In genomic region chr16:21536740-21537139, GRCh38 we compare ENCODE assay signal across 1 cellular context.
TF ChIP-seq lines count a peak whose summit lies in the region.
"Not testable (repeated sequence)": the region's sequence is repeated elsewhere in the genome, so short reads cannot be mapped to it uniquely, and the experiment has no call there.

No MANE protein-coding gene starts in this region.

TF ChIP-seq in K562, 482 proteins besides CTCF, POLR2A, EP300 and RAD21 (continued from another document):
- TF ChIP-seq ZNF592 (IDR thresholded peaks at IDR 0.05): peak; percentile 92
- peak; percentile 32; the same call in 1 of the 2 replicates for TF ChIP-seq THAP12 (CRISPR knock-in tag; IDR thresholded peaks at IDR 0.05)
- TF ChIP-seq HIVEP1 (CRISPR knock-in tag; IDR thresholded peaks at IDR 0.05): peak; percentile 82; the same call in 1 of the 2 replicates
- TF ChIP-seq ZBTB17 (CRISPR knock-in tag; IDR thresholded peaks at IDR 0.05): 0 out of 2 replicates have a peak, but pooled peaks have one; percentile 58
- TF ChIP-seq EHMT2 (IDR thresholded peaks at IDR 0.05): peak; percentile 69; the same call in 1 of the 2 replicates
- peak; percentile 81 for TF ChIP-seq ETV1 (tag; conservative IDR thresholded peaks at IDR 0.05; ENCODE audit: low read depth)
- not testable (repeated sequence) for TF ChIP-seq ATF1 (CRISPR knock-in tag; IDR thresholded peaks at IDR 0.05)
- TF ChIP-seq ATF1 (tag; IDR thresholded peaks at IDR 0.05): peak; percentile 53
- 0 out of 2 replicates have a peak, but pooled peaks have one; percentile 16 for TF ChIP-seq TSHZ1 (CRISPR knock-in tag; IDR thresholded peaks at IDR 0.05)
- TF ChIP-seq KLF16 (IDR thresholded peaks at IDR 0.05): peak; percentile 77
- TF ChIP-seq JUND (IDR thresholded peaks at IDR 0.05; ENCODE audit: borderline replicate concordance, low read depth, low read length): 0 out of 2 replicates have a peak, but pooled peaks have one; percentile 15
- peak; percentile 12; the same call in 1 of the 3 replicates for TF ChIP-seq JUND (tag; IDR thresholded peaks at IDR 0.05; ENCODE audit: borderline replicate concordance, low read depth, low read length)
- 0 out of 2 replicates have a peak, but pooled peaks have one; percentile 25 for TF ChIP-seq ZBTB34 (CRISPR knock-in tag; IDR thresholded peaks at IDR 0.05)
- peak; percentile 22 for TF ChIP-seq NEUROD1 (IDR thresholded peaks at IDR 0.05; ENCODE audit: borderline replicate concordance, low read depth, low read length, partially characterized antibody)
- peak; percentile 57; the same call in 1 of the 2 replicates for TF ChIP-seq SMAD3 (CRISPR knock-in tag; conservative IDR thresholded peaks at IDR 0.05)
- TF ChIP-seq SMARCC2 (IDR thresholded peaks at IDR 0.05; ENCODE audit: low read depth): peak; percentile 60; the same call in 1 of the 2 replicates
